ENCODE assay signal across 1 cellular context in genomic region chr16:57497121-57497520, GRCh38.
TF ChIP-seq lines count a peak whose summit lies in the region.

No MANE protein-coding gene starts in this region.

TF ChIP-seq in GM23338, 12 proteins besides CTCF, POLR2A, EP300 and RAD21 (continued from another document):
- TF ChIP-seq, protein P1, sequence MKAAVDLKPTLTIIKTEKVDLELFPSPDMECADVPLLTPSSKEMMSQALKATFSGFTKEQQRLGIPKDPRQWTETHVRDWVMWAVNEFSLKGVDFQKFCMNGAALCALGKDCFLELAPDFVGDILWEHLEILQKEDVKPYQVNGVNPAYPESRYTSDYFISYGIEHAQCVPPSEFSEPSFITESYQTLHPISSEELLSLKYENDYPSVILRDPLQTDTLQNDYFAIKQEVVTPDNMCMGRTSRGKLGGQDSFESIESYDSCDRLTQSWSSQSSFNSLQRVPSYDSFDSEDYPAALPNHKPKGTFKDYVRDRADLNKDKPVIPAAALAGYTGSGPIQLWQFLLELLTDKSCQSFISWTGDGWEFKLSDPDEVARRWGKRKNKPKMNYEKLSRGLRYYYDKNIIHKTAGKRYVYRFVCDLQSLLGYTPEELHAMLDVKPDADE (IDR thresholded peaks at IDR 0.05) = no peak
- no peak for TF ChIP-seq EZH2 (IDR thresholded peaks at IDR 0.05; ENCODE audit: low read depth, unreplicated experiment)
- no peak for TF ChIP-seq STAT1 (IDR thresholded peaks at IDR 0.05; ENCODE audit: unreplicated experiment)
- TF ChIP-seq ZNF331 (CRISPR knock-in tag; IDR thresholded peaks at IDR 0.05; ENCODE audit: low read depth) = no peak
- TF ChIP-seq, protein P2, sequence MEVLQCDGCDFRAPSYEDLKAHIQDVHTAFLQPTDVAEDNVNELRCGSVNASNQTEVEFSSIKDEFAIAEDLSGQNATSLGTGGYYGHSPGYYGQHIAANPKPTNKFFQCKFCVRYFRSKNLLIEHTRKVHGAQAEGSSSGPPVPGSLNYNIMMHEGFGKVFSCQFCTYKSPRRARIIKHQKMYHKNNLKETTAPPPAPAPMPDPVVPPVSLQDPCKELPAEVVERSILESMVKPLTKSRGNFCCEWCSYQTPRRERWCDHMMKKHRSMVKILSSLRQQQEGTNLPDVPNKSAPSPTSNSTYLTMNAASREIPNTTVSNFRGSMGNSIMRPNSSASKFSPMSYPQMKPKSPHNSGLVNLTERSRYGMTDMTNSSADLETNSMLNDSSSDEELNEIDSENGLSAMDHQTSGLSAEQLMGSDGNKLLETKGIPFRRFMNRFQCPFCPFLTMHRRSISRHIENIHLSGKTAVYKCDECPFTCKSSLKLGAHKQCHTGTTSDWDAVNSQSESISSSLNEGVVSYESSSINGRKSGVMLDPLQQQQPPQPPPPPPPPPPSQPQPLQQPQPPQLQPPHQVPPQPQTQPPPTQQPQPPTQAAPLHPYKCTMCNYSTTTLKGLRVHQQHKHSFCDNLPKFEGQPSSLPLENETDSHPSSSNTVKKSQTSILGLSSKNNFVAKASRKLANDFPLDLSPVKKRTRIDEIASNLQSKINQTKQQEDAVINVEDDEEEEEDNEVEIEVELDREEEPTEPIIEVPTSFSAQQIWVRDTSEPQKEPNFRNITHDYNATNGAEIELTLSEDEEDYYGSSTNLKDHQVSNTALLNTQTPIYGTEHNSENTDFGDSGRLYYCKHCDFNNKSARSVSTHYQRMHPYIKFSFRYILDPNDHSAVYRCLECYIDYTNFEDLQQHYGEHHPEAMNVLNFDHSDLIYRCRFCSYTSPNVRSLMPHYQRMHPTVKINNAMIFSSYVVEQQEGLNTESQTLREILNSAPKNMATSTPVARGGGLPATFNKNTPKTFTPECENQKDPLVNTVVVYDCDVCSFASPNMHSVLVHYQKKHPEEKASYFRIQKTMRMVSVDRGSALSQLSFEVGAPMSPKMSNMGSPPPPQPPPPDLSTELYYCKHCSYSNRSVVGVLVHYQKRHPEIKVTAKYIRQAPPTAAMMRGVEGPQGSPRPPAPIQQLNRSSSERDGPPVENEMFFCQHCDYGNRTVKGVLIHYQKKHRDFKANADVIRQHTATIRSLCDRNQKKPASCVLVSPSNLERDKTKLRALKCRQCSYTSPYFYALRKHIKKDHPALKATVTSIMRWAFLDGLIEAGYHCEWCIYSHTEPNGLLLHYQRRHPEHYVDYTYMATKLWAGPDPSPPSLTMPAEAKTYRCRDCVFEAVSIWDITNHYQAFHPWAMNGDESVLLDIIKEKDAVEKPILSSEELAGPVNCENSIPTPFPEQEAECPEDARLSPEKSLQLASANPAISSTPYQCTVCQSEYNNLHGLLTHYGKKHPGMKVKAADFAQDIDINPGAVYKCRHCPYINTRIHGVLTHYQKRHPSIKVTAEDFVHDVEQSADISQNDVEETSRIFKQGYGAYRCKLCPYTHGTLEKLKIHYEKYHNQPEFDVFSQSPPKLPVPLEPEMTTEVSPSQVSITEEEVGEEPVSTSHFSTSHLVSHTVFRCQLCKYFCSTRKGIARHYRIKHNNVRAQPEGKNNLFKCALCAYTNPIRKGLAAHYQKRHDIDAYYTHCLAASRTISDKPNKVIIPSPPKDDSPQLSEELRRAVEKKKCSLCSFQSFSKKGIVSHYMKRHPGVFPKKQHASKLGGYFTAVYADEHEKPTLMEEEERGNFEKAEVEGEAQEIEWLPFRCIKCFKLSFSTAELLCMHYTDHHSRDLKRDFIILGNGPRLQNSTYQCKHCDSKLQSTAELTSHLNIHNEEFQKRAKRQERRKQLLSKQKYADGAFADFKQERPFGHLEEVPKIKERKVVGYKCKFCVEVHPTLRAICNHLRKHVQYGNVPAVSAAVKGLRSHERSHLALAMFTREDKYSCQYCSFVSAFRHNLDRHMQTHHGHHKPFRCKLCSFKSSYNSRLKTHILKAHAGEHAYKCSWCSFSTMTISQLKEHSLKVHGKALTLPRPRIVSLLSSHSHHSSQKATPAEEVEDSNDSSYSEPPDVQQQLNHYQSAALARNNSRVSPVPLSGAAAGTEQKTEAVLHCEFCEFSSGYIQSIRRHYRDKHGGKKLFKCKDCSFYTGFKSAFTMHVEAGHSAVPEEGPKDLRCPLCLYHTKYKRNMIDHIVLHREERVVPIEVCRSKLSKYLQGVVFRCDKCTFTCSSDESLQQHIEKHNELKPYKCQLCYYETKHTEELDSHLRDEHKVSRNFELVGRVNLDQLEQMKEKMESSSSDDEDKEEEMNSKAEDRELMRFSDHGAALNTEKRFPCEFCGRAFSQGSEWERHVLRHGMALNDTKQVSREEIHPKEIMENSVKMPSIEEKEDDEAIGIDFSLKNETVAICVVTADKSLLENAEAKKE (CRISPR knock-in tag; IDR thresholded peaks at IDR 0.05) = no peak
- TF ChIP-seq NANOG (IDR thresholded peaks at IDR 0.05; ENCODE audit: borderline replicate concordance) = no peak
